In genomic region chr18:27184115-27185024, GRCh38 we compare ENCODE assay signal across 1 cellular context.
TF ChIP-seq lines count a peak whose summit lies in the region.

No MANE protein-coding gene starts in this region.

TF ChIP-seq in SK-N-SH, 30 proteins besides CTCF, POLR2A, EP300 and RAD21 (continued from another document):
- no peak for TF ChIP-seq IRF3 (IDR thresholded peaks at IDR 0.05; ENCODE audit: low read depth, low read length)
- TF ChIP-seq JUND (IDR thresholded peaks at IDR 0.05): no peak
- TF ChIP-seq FOXJ3 (CRISPR knock-in tag; IDR thresholded peaks at IDR 0.05): no peak
- no peak for TF ChIP-seq EZH2phosphoT487 (IDR thresholded peaks at IDR 0.05; ENCODE audit: borderline replicate concordance, low read depth)
- no peak for TF ChIP-seq NRF1 (IDR thresholded peaks at IDR 0.05; ENCODE audit: low read depth, low read length)
TF ChIP-seq in SK-N-SH: peak in this region for 0.
